ENCODE assay signal across 9 cellular contexts in genomic region chr2:144320491-144320890, GRCh38.
DNase-seq lines count a peak whose midpoint lies in the region; ATAC-seq and TF ChIP-seq lines count a peak whose summit lies in the region.
"Had no signal": no experiment of that assay in that cellular context is flagged by ENCODE, and none has a peak within 500 bp of the region (broad histone marks: within the 10 kb centered on the region; RNA-seq: fewer than 3 reads in every experiment).

No MANE protein-coding gene starts in this region.

- H3K27ac ChIP-seq in esophagus muscularis mucosa (replicated peaks in 1 of 4) = no peak overlapping the region

- H3K4me1 ChIP-seq in adipocyte (ENCODE audit: control insufficient read depth, insufficient read depth, low read length) (peaks cover 25% of the 10 kb centered on the region), esophagus muscularis mucosa (peaks cover 0 to 4% (median 0%) of the 10 kb centered on the region in 4 donors)

- H3K9ac ChIP-seq in adipocyte (ENCODE audit: low read length) = no peak overlapping the region

- ATAC-seq in SK-N-SH treated with all-trans-retinoic acid at 6 μM for 48 hours (peak; percentile 96), GM19023 (IDR thresholded peaks at IDR 0.05; ENCODE audit: unreplicated experiment) (no peak)
- ATAC-seq: HCT116 had no signal

- TF ChIP-seq EP300 in esophagus muscularis mucosa (IDR thresholded peaks at IDR 0.05) = no peak

- no peak for TF ChIP-seq POLR2A in esophagus muscularis mucosa (IDR thresholded peaks at IDR 0.05; ENCODE audit: low read depth)

- intact Hi-C loops in esophagus muscularis mucosa (cut with DNase I) = no loop called here

- H3K36me3 ChIP-seq in adipocyte (ENCODE audit: control insufficient read depth, insufficient read depth, low read length, severe bottlenecking) (no peaks in the 10 kb centered on the region), esophagus muscularis mucosa (no peaks in the 10 kb centered on the region)

- 79% methylated on average over 1 of the region's 1 CpG for WGBS in esophagus muscularis mucosa

- H3K4me3 ChIP-seq in adipocyte (ENCODE audit: low read length) = no peak overlapping the region
- no peak overlapping the region for H3K4me3 ChIP-seq in retinal pigment epithelial cell (ENCODE audit: low read length)
- H3K4me3 ChIP-seq in esophagus muscularis mucosa = no peak overlapping the region

- H3K9me3 ChIP-seq in adipocyte (ENCODE audit: control insufficient read depth, low read length) (no peaks in the 10 kb centered on the region), esophagus muscularis mucosa (no peaks in the 10 kb centered on the region)

- H3K27me3 ChIP-seq in adipocyte (replicated peaks; ENCODE audit: control insufficient read depth, insufficient read depth, low read length) (no peaks in the 10 kb centered on the region), esophagus muscularis mucosa (no peaks in the 10 kb centered on the region)

- TF ChIP-seq CTCF in retinal pigment epithelial cell (conservative IDR thresholded peaks at IDR 0.05; ENCODE audit: low read depth, low read length) = no peak
- TF ChIP-seq CTCF in esophagus muscularis mucosa (IDR thresholded peaks at IDR 0.05) = no peak

- DNase-seq in GF-D8 (lab: John Stamatoyannopoulos, UW) (peak; percentile 15), adipocyte (ENCODE audit: low read depth) (peak; percentile 50), retinal pigment epithelial cell (ENCODE audit: low read depth) (peak; percentile 19), NCI-H128 (lab: John Stamatoyannopoulos, UW; ENCODE audit: unreplicated experiment) (no peak), esophagus muscularis mucosa (ENCODE audit: extremely low spot score) (no peak), 8988T (no peak)

TF ChIP-seq in SK-N-SH treated with all-trans-retinoic acid at 6 μM for 48 hours, 23 proteins besides CTCF, POLR2A, EP300 and RAD21:
- TF ChIP-seq ZC3H10 (CRISPR knock-in tag; IDR thresholded peaks at IDR 0.05) = no peak
- TF ChIP-seq TCF4 (CRISPR knock-in tag; IDR thresholded peaks at IDR 0.05; ENCODE audit: borderline replicate concordance) = no peak
- no peak for TF ChIP-seq TSHZ2 (CRISPR knock-in tag; IDR thresholded peaks at IDR 0.05)
- TF ChIP-seq POU6F1 (CRISPR knock-in tag; IDR thresholded peaks at IDR 0.05; ENCODE audit: borderline replicate concordance, low read depth) = no peak
- TF ChIP-seq CSDC2 (CRISPR knock-in tag; IDR thresholded peaks at IDR 0.05) = no peak
- no peak for TF ChIP-seq PPARA (CRISPR knock-in tag; IDR thresholded peaks at IDR 0.05; ENCODE audit: borderline replicate concordance)
- TF ChIP-seq BACH2 (CRISPR knock-in tag; IDR thresholded peaks at IDR 0.05; ENCODE audit: borderline replicate concordance) = no peak
- no peak for TF ChIP-seq ZNF8 (CRISPR knock-in tag; IDR thresholded peaks at IDR 0.05)
- TF ChIP-seq ESRRG (CRISPR knock-in tag; IDR thresholded peaks at IDR 0.05) = no peak
- no peak for TF ChIP-seq TOX (CRISPR knock-in tag; IDR thresholded peaks at IDR 0.05; ENCODE audit: borderline replicate concordance)

Comparison
In these comparisons a context has a peak if more than half of its experiments do, and no peak if none do; other contexts are left out.
1. DNase-seq: peak in GF-D8 (single experiment), adipocyte (single experiment) and retinal pigment epithelial cell (single experiment); none in NCI-H128 (single experiment), esophagus muscularis mucosa (single experiment) and 8988T (single experiment).